21 cellular contexts compared by ENCODE assay signal in the genomic region with DNA sequence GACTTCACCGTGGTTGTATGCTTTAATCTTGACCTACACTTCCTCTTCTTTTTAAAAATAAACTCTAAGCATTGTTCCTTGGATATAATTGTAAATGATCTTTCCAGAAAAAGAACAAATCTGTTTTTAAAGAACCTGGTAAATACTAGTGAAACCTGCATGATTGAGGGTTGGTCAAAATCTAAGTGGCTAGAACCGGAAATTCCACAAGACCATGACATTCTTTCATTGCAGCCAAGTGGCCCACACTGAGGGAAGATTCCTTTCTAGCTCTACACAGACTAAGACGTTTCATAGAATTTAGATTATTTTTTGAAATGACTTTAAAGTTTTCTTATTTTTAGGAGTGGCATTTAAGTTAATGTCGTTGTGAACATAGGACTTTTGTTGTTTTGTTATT.
"Had no signal": no experiment of that assay in that cellular context is flagged by ENCODE, and none has a peak within 500 bp of the region (broad histone marks: within the 10 kb centered on the region; RNA-seq: fewer than 3 reads in every experiment).

No MANE protein-coding gene starts in this region.

- H3K4me1 Mint-ChIP-seq: mesothelial cell of epicardium, nephron had no signal

- H3K27ac ChIP-seq: adrenal gland, dorsolateral prefrontal cortex, transverse colon, uterus, WERI-Rb-1 had no signal

- H3K9me3 Mint-ChIP-seq: activated naive CD4-positive, alpha-beta T cell treated with anti-CD3 and anti-CD28 coated beads, Interleukin-2, amount 50 U/mL, for 72 hours; activated T-helper 1 cell treated with anti-CD3 and anti-CD28 coated beads, Interleukin-12 subunit alpha, Interleukin-12 subunit beta, Interleukin-2, Interleukin-4 antibody, amounts not matched to agents 30 ng/mL and 10 ng/mL and 1 ng/mL, durations not matched to agents 14 hours and 24 hours and 36 hours; mesothelial cell of epicardium; nephron had no signal

- H3K27me3 ChIP-seq: dorsolateral prefrontal cortex, transverse colon, uterus had no signal

- ATAC-seq: activated naive CD4-positive, alpha-beta T cell treated with anti-CD3 and anti-CD28 coated beads, Interleukin-2, amount 50 U/mL, for 72 hours; left lobe of liver had no signal

- H3K36me3 Mint-ChIP-seq: activated naive CD4-positive, alpha-beta T cell treated with anti-CD3 and anti-CD28 coated beads, Interleukin-2, amount 50 U/mL, for 72 hours; mesothelial cell of epicardium had no signal

- H3K4me3 ChIP-seq: adrenal gland, dorsolateral prefrontal cortex, lung, transverse colon, uterus had no signal

- DNase-seq: activated CD4-positive, alpha-beta T cell treated with anti-CD3 and anti-CD28 coated beads, Interleukin-2, amount 50 U/mL, for 48 hours; activated gamma-delta T cell treated with Interleukin-2 at 50 U/mL for 16 hours; adrenal gland; dorsolateral prefrontal cortex; head of caudate nucleus; kidney; occipital lobe; posterior cingulate gyrus; retina; stimulated activated CD4-positive, alpha-beta T cell treated with anti-CD3 and anti-CD28 coated beads, Interleukin-2, amount 100 ng/mL, for 24 hours; stimulated activated naive CD4-positive, alpha-beta T cell treated with Interleukin-2 at 50 U/mL for 16 hours; substantia nigra; transverse colon; uterus; WERI-Rb-1 had no signal

- H3K4me3 Mint-ChIP-seq: activated T-helper 1 cell treated with anti-CD3 and anti-CD28 coated beads, Interleukin-12 subunit alpha, Interleukin-12 subunit beta, Interleukin-2, Interleukin-4 antibody, amounts not matched to agents 30 ng/mL and 10 ng/mL and 1 ng/mL, durations not matched to agents 14 hours and 24 hours and 36 hours; mesothelial cell of epicardium; nephron had no signal

- H3K27ac Mint-ChIP-seq: activated naive CD4-positive, alpha-beta T cell treated with anti-CD3 and anti-CD28 coated beads, Interleukin-2, amount 50 U/mL, for 72 hours; activated T-helper 1 cell treated with anti-CD3 and anti-CD28 coated beads, Interleukin-12 subunit alpha, Interleukin-12 subunit beta, Interleukin-2, Interleukin-4 antibody, amounts not matched to agents 30 ng/mL and 10 ng/mL and 1 ng/mL, durations not matched to agents 14 hours and 24 hours and 36 hours; mesothelial cell of epicardium; nephron had no signal

- H3K36me3 ChIP-seq: adrenal gland, transverse colon, uterus, WERI-Rb-1 had no signal

- H3K9me3 ChIP-seq: adrenal gland, transverse colon, uterus had no signal

- H3K4me1 ChIP-seq: adrenal gland, transverse colon, uterus had no signal
